13 cellular contexts compared by ENCODE assay signal in genomic region chr2:213022987-213023386, GRCh38.
DNase-seq lines count a peak whose midpoint lies in the region; ATAC-seq lines count a peak whose summit lies in the region.
"Had no signal": no experiment of that assay in that cellular context is flagged by ENCODE, and none has a peak within 500 bp of the region (broad histone marks: within the 10 kb centered on the region; RNA-seq: fewer than 3 reads in every experiment).

No MANE protein-coding gene starts in this region.

- no peak overlapping the region for H3K9ac ChIP-seq in skeletal muscle satellite cell (ENCODE audit: low read depth, low read length)

- no peak overlapping the region for H3K4me3 Mint-ChIP-seq in activated CD4-positive, alpha-beta T cell treated with anti-CD3 and anti-CD28 coated beads, Interleukin-2, amount 10 ng/mL, durations not matched to agents 24 days and 14 days
- H3K4me3 Mint-ChIP-seq: IgD-negative memory B cell had no signal

- peaks cover 15% of the 10 kb centered on the region for H3K27me3 Mint-ChIP-seq in activated CD4-positive, alpha-beta T cell treated with anti-CD3 and anti-CD28 coated beads, Interleukin-2, amount 10 ng/mL, durations not matched to agents 24 days and 14 days
- H3K27me3 Mint-ChIP-seq: IgD-negative memory B cell had no signal

- peaks cover 6% of the 10 kb centered on the region for H3K36me3 ChIP-seq in skeletal muscle satellite cell (ENCODE audit: insufficient read depth, low read length)

- H3K9me3 ChIP-seq in skeletal muscle satellite cell (replicated peaks; ENCODE audit: low read length), result no peaks in the 10 kb centered on the region

- H3K4me2 ChIP-seq in skeletal muscle satellite cell (ENCODE audit: low read length), result peak overlapping the region; percentile 57

- H3K36me3 Mint-ChIP-seq in activated CD4-positive, alpha-beta T cell treated with anti-CD3 and anti-CD28 coated beads, Interleukin-2, amount 10 ng/mL, durations not matched to agents 24 days and 14 days (ENCODE audit: low read depth), result no peaks in the 10 kb centered on the region

- no peak overlapping the region for H3K4me3 ChIP-seq in skeletal muscle satellite cell (ENCODE audit: low read length)

- H3K9me3 Mint-ChIP-seq in activated CD4-positive, alpha-beta T cell treated with anti-CD3 and anti-CD28 coated beads, Interleukin-2, amount 10 ng/mL, durations not matched to agents 24 days and 14 days, result no peaks in the 10 kb centered on the region
- H3K9me3 Mint-ChIP-seq: IgD-negative memory B cell had no signal

- H3K27me3 ChIP-seq in skeletal muscle satellite cell (ENCODE audit: control insufficient read depth, insufficient read depth, low read length), result no peaks in the 10 kb centered on the region

- peak; percentile 10 to 11 for ATAC-seq in activated CD4-positive, CD25-positive, alpha-beta regulatory T cell treated with anti-CD3 and anti-CD28 coated beads, Interleukin-2, amount 50 U/mL, for 24 hours
- peak; percentile 74 for ATAC-seq in GM21723 (IDR thresholded peaks at IDR 0.05; ENCODE audit: unreplicated experiment)
- ATAC-seq in HG03175 (IDR thresholded peaks at IDR 0.05; ENCODE audit: unreplicated experiment), result peak; percentile 65

- DNase-seq in activated CD4-positive, CD25-positive, alpha-beta regulatory T cell treated with anti-CD3 and anti-CD28 coated beads, Interleukin-2, amount 50 U/mL, for 72 hours, result no peak
- DNase-seq in NCI-H1105 (lab: John Stamatoyannopoulos, UW) (no peak), NCI-H1048 (lab: John Stamatoyannopoulos, UW) (no peak)
- DNase-seq in activated CD4-positive, alpha-beta T cell treated with anti-CD3 and anti-CD28 coated beads, Interleukin-2, amount 10 ng/mL, durations not matched to agents 24 days and 14 days, result no peak
- DNase-seq: dermis blood vessel endothelial cell; GDM1; NCI-H510A treated with DMSO at 0.1 percent for 48 hours; stimulated activated CD4-positive, alpha-beta T cell treated with anti-CD3 and anti-CD28 coated beads, Interleukin-1b, Interleukin-23, amount 100 ng/mL, for 48 hours had no signal

- H3K27ac Mint-ChIP-seq in activated CD4-positive, alpha-beta T cell treated with anti-CD3 and anti-CD28 coated beads, Interleukin-2, amount 10 ng/mL, durations not matched to agents 24 days and 14 days, result no peak overlapping the region
- H3K27ac Mint-ChIP-seq: IgD-negative memory B cell had no signal

- intact Hi-C loops in activated CD4-positive, alpha-beta T cell treated with anti-CD3 and anti-CD28 coated beads, Interleukin-2, amount 10 ng/mL, durations not matched to agents 24 days and 14 days (cut with micrococcal nuclease), result loop anchor here (1.0 to 2.0 kb wide), 2 partner anchors 96 to 128 kb away; partner anchors contain the start of gene IKZF2

- peaks cover 19% of the 10 kb centered on the region for H3K4me1 ChIP-seq in skeletal muscle satellite cell (ENCODE audit: control insufficient read depth, insufficient read depth, low read length)

- peaks cover 2% of the 10 kb centered on the region for H3K4me1 Mint-ChIP-seq in activated CD4-positive, alpha-beta T cell treated with anti-CD3 and anti-CD28 coated beads, Interleukin-2, amount 10 ng/mL, durations not matched to agents 24 days and 14 days

Comparison
In these comparisons a context has a peak if more than half of its experiments do, and no peak if none do; other contexts are left out.
1. ATAC-seq: peak in every context shown above with its lines; median percentile 74 in GM21723; 65 in HG03175; 10 in activated CD4-positive, CD25-positive, alpha-beta regulatory T cell treated with anti-CD3 and anti-CD28 coated beads, Interleukin-2, amount 50 U/mL, for 24 hours.